ENCODE assay signal across 2 cellular contexts in the genomic region with DNA sequence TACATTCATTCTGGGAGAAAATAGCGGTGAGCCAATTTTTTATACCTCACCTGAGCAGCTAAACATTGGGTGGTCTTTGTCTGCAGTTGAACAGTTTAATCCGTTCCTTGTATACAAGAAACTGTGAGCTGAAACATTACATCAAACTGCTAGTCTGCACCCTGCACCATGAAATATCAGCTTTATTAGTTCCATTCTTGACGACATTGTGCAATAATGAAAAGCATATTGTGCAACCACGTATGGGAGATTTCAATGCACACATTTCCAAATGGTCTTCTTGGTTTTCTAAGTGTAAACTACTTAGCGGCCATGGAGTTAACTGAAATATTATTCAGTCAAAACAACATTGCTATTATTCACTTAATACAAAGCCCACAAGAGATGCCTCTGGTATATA.
TF ChIP-seq lines count a peak whose summit lies in the region.

No MANE protein-coding gene starts in this region.

TF ChIP-seq in H1, 55 proteins besides CTCF, POLR2A, EP300 and RAD21 (continued from another document):
- TF ChIP-seq YY1 (IDR thresholded peaks at IDR 0.05; ENCODE audit: low read depth, low read length) (no peak), CEBPB (IDR thresholded peaks at IDR 0.05; ENCODE audit: low read depth, low read length) (peak; percentile 41; the same call in 1 of the 2 replicates), CREB1 (IDR thresholded peaks at IDR 0.05) (no peak), TEAD4 (IDR thresholded peaks at IDR 0.05; ENCODE audit: low read depth, low read length) (no peak), SIN3A (conservative IDR thresholded peaks at IDR 0.05 in 1 of 2, IDR thresholded peaks at IDR 0.05 in 1 of 2; ENCODE audit: low read depth in 1 of 2, low read length in 2 of 2) (no peak), MAFK (IDR thresholded peaks at IDR 0.05; ENCODE audit: low read depth, low read length) (no peak)
- TF ChIP-seq, protein P1, sequence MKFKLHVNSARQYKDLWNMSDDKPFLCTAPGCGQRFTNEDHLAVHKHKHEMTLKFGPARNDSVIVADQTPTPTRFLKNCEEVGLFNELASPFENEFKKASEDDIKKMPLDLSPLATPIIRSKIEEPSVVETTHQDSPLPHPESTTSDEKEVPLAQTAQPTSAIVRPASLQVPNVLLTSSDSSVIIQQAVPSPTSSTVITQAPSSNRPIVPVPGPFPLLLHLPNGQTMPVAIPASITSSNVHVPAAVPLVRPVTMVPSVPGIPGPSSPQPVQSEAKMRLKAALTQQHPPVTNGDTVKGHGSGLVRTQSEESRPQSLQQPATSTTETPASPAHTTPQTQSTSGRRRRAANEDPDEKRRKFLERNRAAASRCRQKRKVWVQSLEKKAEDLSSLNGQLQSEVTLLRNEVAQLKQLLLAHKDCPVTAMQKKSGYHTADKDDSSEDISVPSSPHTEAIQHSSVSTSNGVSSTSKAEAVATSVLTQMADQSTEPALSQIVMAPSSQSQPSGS (IDR thresholded peaks at IDR 0.05; ENCODE audit: low read length), result no peak

TF ChIP-seq in SK-N-SH treated with all-trans-retinoic acid at 6 μM for 48 hours, 23 proteins besides CTCF, POLR2A, EP300 and RAD21:
- TF ChIP-seq, protein P2, sequence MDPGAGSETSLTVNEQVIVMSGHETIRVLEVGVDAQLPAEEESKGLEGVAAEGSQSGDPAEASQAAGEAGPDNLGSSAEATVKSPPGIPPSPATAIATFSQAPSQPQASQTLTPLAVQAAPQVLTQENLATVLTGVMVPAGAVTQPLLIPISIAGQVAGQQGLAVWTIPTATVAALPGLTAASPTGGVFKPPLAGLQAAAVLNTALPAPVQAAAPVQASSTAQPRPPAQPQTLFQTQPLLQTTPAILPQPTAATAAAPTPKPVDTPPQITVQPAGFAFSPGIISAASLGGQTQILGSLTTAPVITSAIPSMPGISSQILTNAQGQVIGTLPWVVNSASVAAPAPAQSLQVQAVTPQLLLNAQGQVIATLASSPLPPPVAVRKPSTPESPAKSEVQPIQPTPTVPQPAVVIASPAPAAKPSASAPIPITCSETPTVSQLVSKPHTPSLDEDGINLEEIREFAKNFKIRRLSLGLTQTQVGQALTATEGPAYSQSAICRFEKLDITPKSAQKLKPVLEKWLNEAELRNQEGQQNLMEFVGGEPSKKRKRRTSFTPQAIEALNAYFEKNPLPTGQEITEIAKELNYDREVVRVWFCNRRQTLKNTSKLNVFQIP (CRISPR knock-in tag; IDR thresholded peaks at IDR 0.05; ENCODE audit: borderline replicate concordance, low read depth), result no peak
